1 cellular context compared by ENCODE assay signal in the genomic region with DNA sequence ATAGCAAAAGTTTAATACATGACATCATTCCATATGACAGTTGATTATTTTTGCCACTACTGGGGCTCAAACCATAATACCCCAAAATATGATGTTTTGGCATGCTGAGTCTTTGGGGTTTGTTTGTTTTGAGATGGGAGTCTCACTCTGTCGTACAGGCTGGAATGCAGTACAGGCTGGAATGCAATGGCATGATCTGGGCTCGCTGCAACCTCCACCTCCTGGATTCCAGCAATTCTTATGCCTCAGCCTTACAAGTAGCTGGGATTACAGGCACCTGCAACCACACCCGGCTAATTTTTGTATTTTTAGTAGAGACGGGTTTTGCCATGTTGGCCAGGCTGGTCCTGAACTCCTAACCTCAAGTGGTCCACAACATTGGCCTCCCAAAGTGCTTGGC.
TF ChIP-seq lines count a peak whose summit lies in the region.

No MANE protein-coding gene starts in this region.

TF ChIP-seq in HepG2, 621 proteins besides CTCF, POLR2A, EP300 and RAD21:
- TF ChIP-seq ZBTB42 (CRISPR knock-in tag; IDR thresholded peaks at IDR 0.05) = no peak
- no peak for TF ChIP-seq YY1 (IDR thresholded peaks at IDR 0.05; ENCODE audit: insufficient read depth, insufficient replicate concordance, low read depth, low read length)
- peak; percentile 96 for TF ChIP-seq TEAD3 (CRISPR knock-in tag; optimal IDR thresholded peaks at IDR 0.05; ENCODE audit: borderline replicate concordance)
- peak; percentile 84 for TF ChIP-seq ATF7 (IDR thresholded peaks at IDR 0.05)
- TF ChIP-seq ATF7 (CRISPR knock-in tag; IDR thresholded peaks at IDR 0.05) = no peak
- TF ChIP-seq, protein P1, sequence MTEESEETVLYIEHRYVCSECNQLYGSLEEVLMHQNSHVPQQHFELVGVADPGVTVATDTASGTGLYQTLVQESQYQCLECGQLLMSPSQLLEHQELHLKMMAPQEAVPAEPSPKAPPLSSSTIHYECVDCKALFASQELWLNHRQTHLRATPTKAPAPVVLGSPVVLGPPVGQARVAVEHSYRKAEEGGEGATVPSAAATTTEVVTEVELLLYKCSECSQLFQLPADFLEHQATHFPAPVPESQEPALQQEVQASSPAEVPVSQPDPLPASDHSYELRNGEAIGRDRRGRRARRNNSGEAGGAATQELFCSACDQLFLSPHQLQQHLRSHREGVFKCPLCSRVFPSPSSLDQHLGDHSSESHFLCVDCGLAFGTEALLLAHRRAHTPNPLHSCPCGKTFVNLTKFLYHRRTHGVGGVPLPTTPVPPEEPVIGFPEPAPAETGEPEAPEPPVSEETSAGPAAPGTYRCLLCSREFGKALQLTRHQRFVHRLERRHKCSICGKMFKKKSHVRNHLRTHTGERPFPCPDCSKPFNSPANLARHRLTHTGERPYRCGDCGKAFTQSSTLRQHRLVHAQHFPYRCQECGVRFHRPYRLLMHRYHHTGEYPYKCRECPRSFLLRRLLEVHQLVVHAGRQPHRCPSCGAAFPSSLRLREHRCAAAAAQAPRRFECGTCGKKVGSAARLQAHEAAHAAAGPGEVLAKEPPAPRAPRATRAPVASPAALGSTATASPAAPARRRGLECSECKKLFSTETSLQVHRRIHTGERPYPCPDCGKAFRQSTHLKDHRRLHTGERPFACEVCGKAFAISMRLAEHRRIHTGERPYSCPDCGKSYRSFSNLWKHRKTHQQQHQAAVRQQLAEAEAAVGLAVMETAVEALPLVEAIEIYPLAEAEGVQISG (CRISPR knock-in tag; IDR thresholded peaks at IDR 0.05) = no peak
- no peak for TF ChIP-seq ZNF558 (CRISPR knock-in tag; IDR thresholded peaks at IDR 0.05; ENCODE audit: borderline replicate concordance)
- no peak for TF ChIP-seq ZNF646 (CRISPR knock-in tag; IDR thresholded peaks at IDR 0.05)
- peak; percentile 20; the same call in 1 of the 2 replicates for TF ChIP-seq GATAD1 (CRISPR knock-in tag; IDR thresholded peaks at IDR 0.05)
